1 cellular context compared by ENCODE assay signal in genomic region chr5:149175346-149176113, GRCh38.
TF ChIP-seq lines count a peak whose summit lies in the region.

No MANE protein-coding gene starts in this region.

TF ChIP-seq in HepG2, 621 proteins besides CTCF, POLR2A, EP300 and RAD21:
- no peak for TF ChIP-seq ZBTB1 (CRISPR knock-in tag; IDR thresholded peaks at IDR 0.05; ENCODE audit: borderline replicate concordance)
- no peak for TF ChIP-seq ZNF263 (CRISPR knock-in tag; IDR thresholded peaks at IDR 0.05)
- TF ChIP-seq MAF1 (CRISPR knock-in tag; IDR thresholded peaks at IDR 0.05; ENCODE audit: borderline replicate concordance): no peak
- no peak for TF ChIP-seq KDM2A (CRISPR knock-in tag; IDR thresholded peaks at IDR 0.05; ENCODE audit: borderline replicate concordance, low read depth)
- TF ChIP-seq EED (CRISPR knock-in tag; IDR thresholded peaks at IDR 0.05): no peak
